Comparison of ENCODE assay signal across 12 cellular contexts in the genomic region with DNA sequence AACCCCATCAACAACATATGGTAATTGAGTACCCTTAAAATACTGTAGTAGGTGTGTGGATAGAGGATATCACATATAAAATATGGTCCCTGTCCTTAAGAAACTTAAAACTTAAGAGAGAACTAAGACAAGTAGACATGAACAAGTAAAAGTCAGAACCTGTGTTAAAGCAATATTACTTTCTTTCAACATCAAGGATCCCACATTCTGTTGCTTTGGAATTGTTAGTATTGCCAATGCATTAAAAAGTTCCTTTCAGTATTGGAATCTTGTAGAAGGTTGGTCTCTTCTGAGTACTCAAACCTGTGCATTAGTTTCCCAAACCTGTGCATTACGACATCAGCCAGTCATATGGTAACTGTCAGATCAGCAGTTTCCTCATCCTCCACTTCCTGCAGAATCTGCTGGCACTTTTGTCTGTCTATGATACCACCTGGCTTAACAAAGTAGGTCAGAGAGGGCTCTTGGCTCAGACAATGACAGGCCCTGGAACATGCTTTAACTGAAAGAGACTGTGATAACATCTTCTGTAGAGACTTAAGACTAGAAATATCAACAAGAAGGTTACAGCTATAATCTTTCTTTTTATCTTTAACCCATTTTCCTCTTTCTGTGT. TPM values are rescaled to one million over a fixed set of nuclear protein-coding genes. Genes with fewer than 3 reads are reported as not detected.
DNase-seq lines count a peak whose midpoint lies in the region; ATAC-seq and TF ChIP-seq lines count a peak whose summit lies in the region.
"Had no signal": no experiment of that assay in that cellular context is flagged by ENCODE, and none has a peak within 500 bp of the region (broad histone marks: within the 10 kb centered on the region; RNA-seq: fewer than 3 reads in every experiment).

No MANE protein-coding gene starts in this region.

- intact Hi-C loops in activated T-helper 2 cell treated with anti-CD3 and anti-CD28 coated beads, Interferon-gamma antibody, Interleukin-2, Interleukin-4, amounts not matched to agents 10 μg/mL and 5 μg/mL and 100 μg/mL, durations not matched to agents 14 hours and 24 hours and 36 hours (cut with micrococcal nuclease): no loop called here
- intact Hi-C loops in naive thymus-derived CD4-positive, alpha-beta T cell (cut with micrococcal nuclease): no loop called here
- intact Hi-C loops in heart left ventricle (cut with DNase I): loop anchor here in 1 of 10 donors (5.0 kb wide), 1 partner anchor 58 kb away; the partner anchor contains the start of gene CCDC71L

- peak; percentile 64 for ATAC-seq in naive thymus-derived CD4-positive, alpha-beta T cell
- ATAC-seq in HG03520 (IDR thresholded peaks at IDR 0.05; ENCODE audit: unreplicated experiment) (no peak), heart left ventricle (no peak)

- no peaks in the 10 kb centered on the region for H3K27me3 Mint-ChIP-seq in activated T-helper 2 cell treated with anti-CD3 and anti-CD28 coated beads, Interferon-gamma antibody, Interleukin-2, Interleukin-4, amounts not matched to agents 10 μg/mL and 5 μg/mL and 100 μg/mL, durations not matched to agents 14 hours and 24 hours and 36 hours (ENCODE audit: low read depth)
- peaks cover 0 to 4% (median 0%) of the 10 kb centered on the region in 5 donors for H3K27me3 Mint-ChIP-seq in naive thymus-derived CD4-positive, alpha-beta T cell
- H3K27me3 Mint-ChIP-seq: progenitor cell of endocrine pancreas had no signal

- H3K27me3 ChIP-seq in MM.1S (replicated peaks; ENCODE audit: insufficient read depth, low read length) (no peaks in the 10 kb centered on the region), heart left ventricle (no peaks in the 10 kb centered on the region)
- no peaks in the 10 kb centered on the region for H3K27me3 ChIP-seq in naive thymus-derived CD4-positive, alpha-beta T cell (ENCODE audit: control insufficient read depth in 2 of 2, insufficient read depth in 2 of 2, low read length in 2 of 2)

- no peaks in the 10 kb centered on the region for H4K20me1 ChIP-seq in MM.1S (ENCODE audit: insufficient read depth, low read length)

- CTCF ChIA-PET in naive thymus-derived CD4-positive, alpha-beta T cell (lab: Charles Lee): no interaction called here

- POLR2A ChIA-PET in naive thymus-derived CD4-positive, alpha-beta T cell (lab: Charles Lee): no interaction called here

- no peak for TF ChIP-seq POLR2A in heart left ventricle (IDR thresholded peaks at IDR 0.05)

- WGBS in heart left ventricle, 4 donors: 56 to 85% (median 78%) methylated on average over 1 of the region's 1 CpG

- H3K9me3 ChIP-seq in MM.1S (replicated peaks; ENCODE audit: insufficient read depth, low read length): no peaks in the 10 kb centered on the region
- H3K9me3 ChIP-seq in naive thymus-derived CD4-positive, alpha-beta T cell (ENCODE audit: control insufficient read depth in 2 of 3, low read length in 3 of 3): no peaks in the 10 kb centered on the region
- no peaks in the 10 kb centered on the region for H3K9me3 ChIP-seq in heart left ventricle

- H3K27ac ChIP-seq in MM.1S (ENCODE audit: low read length) (peak overlapping the region; percentile 46; the same call in 1 of the 2 replicates), heart left ventricle (no peak overlapping the region)
- H3K27ac ChIP-seq in naive thymus-derived CD4-positive, alpha-beta T cell (ENCODE audit: low read depth, low read length): no peak overlapping the region
- H3K27ac ChIP-seq: WERI-Rb-1 had no signal

- H3K27ac Mint-ChIP-seq in activated T-helper 2 cell treated with anti-CD3 and anti-CD28 coated beads, Interferon-gamma antibody, Interleukin-2, Interleukin-4, amounts not matched to agents 10 μg/mL and 5 μg/mL and 100 μg/mL, durations not matched to agents 14 hours and 24 hours and 36 hours: no peak overlapping the region
- H3K27ac Mint-ChIP-seq in naive thymus-derived CD4-positive, alpha-beta T cell: no peak overlapping the region
- H3K27ac Mint-ChIP-seq: progenitor cell of endocrine pancreas had no signal

- H3K4me3 ChIP-seq in MM.1S (ENCODE audit: low read length) (no peak overlapping the region), heart left ventricle (no peak overlapping the region)
- H3K4me3 ChIP-seq in naive thymus-derived CD4-positive, alpha-beta T cell (ENCODE audit: low read length): no peak overlapping the region

- H3K4me3 Mint-ChIP-seq in activated T-helper 2 cell treated with anti-CD3 and anti-CD28 coated beads, Interferon-gamma antibody, Interleukin-2, Interleukin-4, amounts not matched to agents 10 μg/mL and 5 μg/mL and 100 μg/mL, durations not matched to agents 14 hours and 24 hours and 36 hours (ENCODE audit: low read depth): no peak overlapping the region
- no peak overlapping the region for H3K4me3 Mint-ChIP-seq in naive thymus-derived CD4-positive, alpha-beta T cell

- peaks cover 9% of the 10 kb centered on the region for H3F3A ChIP-seq in MM.1S (ENCODE audit: insufficient read depth, low read length)

- H3K4me2 ChIP-seq in MM.1S (ENCODE audit: low read depth, low read length): peak overlapping the region; percentile 10

- no peaks in the 10 kb centered on the region for H3K9me2 ChIP-seq in MM.1S (replicated peaks; ENCODE audit: insufficient read depth, low read length)

- no peak overlapping the region for H3K9ac ChIP-seq in MM.1S (ENCODE audit: low read length)

- H3K4me1 ChIP-seq in MM.1S (ENCODE audit: low read length) (peaks cover 18% of the 10 kb centered on the region), heart left ventricle (no peaks in the 10 kb centered on the region)
- no peaks in the 10 kb centered on the region for H3K4me1 ChIP-seq in naive thymus-derived CD4-positive, alpha-beta T cell (ENCODE audit: control insufficient read depth in 2 of 2, insufficient read depth in 2 of 2, low read length in 2 of 2)

- H3K9me3 Mint-ChIP-seq in activated T-helper 2 cell treated with anti-CD3 and anti-CD28 coated beads, Interferon-gamma antibody, Interleukin-2, Interleukin-4, amounts not matched to agents 10 μg/mL and 5 μg/mL and 100 μg/mL, durations not matched to agents 14 hours and 24 hours and 36 hours: no peaks in the 10 kb centered on the region
- H3K9me3 Mint-ChIP-seq in naive thymus-derived CD4-positive, alpha-beta T cell: no peaks in the 10 kb centered on the region

- DNase-seq in activated CD4-positive, alpha-beta T cell treated with anti-CD3 and anti-CD28 coated beads for 48 hours: peak; percentile 22
- no peak for DNase-seq in activated CD4-positive, alpha-beta T cell treated with anti-CD3 and anti-CD28 coated beads, Interleukin-2, amount 50 U/mL, for 4 hours
- DNase-seq in MM.1S (peak; percentile 89), heart left ventricle (no peak), NCI-H1092 (lab: John Stamatoyannopoulos, UW) (no peak)
- DNase-seq in activated T-helper 2 cell treated with anti-CD3 and anti-CD28 coated beads, Interferon-gamma antibody, Interleukin-2, Interleukin-4, amounts not matched to agents 10 μg/mL and 5 μg/mL and 100 μg/mL, durations not matched to agents 14 hours and 24 hours and 36 hours (ENCODE audit: low spot score): peak; percentile 28
- peak in 1 of 9 donors; percentile 16 for DNase-seq in naive thymus-derived CD4-positive, alpha-beta T cell
- DNase-seq: foreskin fibroblast, SHP77, WERI-Rb-1 had no signal

- H3K36me3 ChIP-seq in MM.1S (replicated peaks; ENCODE audit: insufficient read depth, low read length): no peaks in the 10 kb centered on the region
- H3K36me3 ChIP-seq in naive thymus-derived CD4-positive, alpha-beta T cell (ENCODE audit: control insufficient read depth in 2 of 3, insufficient read depth in 3 of 3, low read length in 3 of 3): no peaks in the 10 kb centered on the region
- no peaks in the 10 kb centered on the region for H3K36me3 ChIP-seq in heart left ventricle
- H3K36me3 ChIP-seq: WERI-Rb-1 had no signal

- peaks cover 9% of the 10 kb centered on the region for H3K4me1 Mint-ChIP-seq in activated T-helper 2 cell treated with anti-CD3 and anti-CD28 coated beads, Interferon-gamma antibody, Interleukin-2, Interleukin-4, amounts not matched to agents 10 μg/mL and 5 μg/mL and 100 μg/mL, durations not matched to agents 14 hours and 24 hours and 36 hours (ENCODE audit: low read depth)
- H3K4me1 Mint-ChIP-seq in naive thymus-derived CD4-positive, alpha-beta T cell: peaks cover 0 to 2% (median 0%) of the 10 kb centered on the region in 7 donors

- no peaks in the 10 kb centered on the region for H3K36me3 Mint-ChIP-seq in activated T-helper 2 cell treated with anti-CD3 and anti-CD28 coated beads, Interferon-gamma antibody, Interleukin-2, Interleukin-4, amounts not matched to agents 10 μg/mL and 5 μg/mL and 100 μg/mL, durations not matched to agents 14 hours and 24 hours and 36 hours (ENCODE audit: low read depth)
- H3K36me3 Mint-ChIP-seq in naive thymus-derived CD4-positive, alpha-beta T cell: no peaks in the 10 kb centered on the region

- TF ChIP-seq CTCF in MM.1S (IDR thresholded peaks at IDR 0.05; ENCODE audit: low read length) (no peak), heart left ventricle (IDR thresholded peaks at IDR 0.05) (no peak)

- peak overlapping the region; percentile 9; the same call in 1 of the 2 replicates for H2AFZ ChIP-seq in MM.1S (ENCODE audit: low read length)

- H3K79me2 ChIP-seq in MM.1S (ENCODE audit: low read length): no peaks in the 10 kb centered on the region

RNA-seq across cellular contexts. Expression of gene CCDC71L, which starts 56.5 kb away (rescaled TPM):
- total RNA-seq in activated T-helper 2 cell treated with anti-CD3 and anti-CD28 coated beads, Interferon-gamma antibody, Interleukin-2, Interleukin-4, amounts not matched to agents 10 μg/mL and 5 μg/mL and 100 μg/mL, durations not matched to agents 14 hours and 24 hours and 36 hours: 17.4 and 18.4 TPM in 2 replicates
- 10 to 100 TPM; 10.4 to 14.6 (median 14.1) TPM for total RNA-seq in naive thymus-derived CD4-positive, alpha-beta T cell
- 1 to 10 TPM; 2.5 to 3.0 TPM for polyA plus RNA-seq in naive thymus-derived CD4-positive, alpha-beta T cell
- 10 to 100 TPM in 3 of 9 donors, 1 to 10 TPM in 6; 5.3 to 16.7 (median 6.9) TPM for total RNA-seq in heart left ventricle
- polyA plus RNA-seq in heart left ventricle: 1 to 10 TPM; 3.5 to 4.1 TPM

Comparison
In these comparisons a context has a peak if more than half of its experiments do, and no peak if none do; other contexts are left out.
1. DNase-seq: peak in activated CD4-positive, alpha-beta T cell treated with anti-CD3 and anti-CD28 coated beads for 48 hours (single experiment), MM.1S (single experiment) and activated T-helper 2 cell treated with anti-CD3 and anti-CD28 coated beads, Interferon-gamma antibody, Interleukin-2, Interleukin-4, amounts not matched to agents 10 μg/mL and 5 μg/mL and 100 μg/mL, durations not matched to agents 14 hours and 24 hours and 36 hours (single experiment); none in activated CD4-positive, alpha-beta T cell treated with anti-CD3 and anti-CD28 coated beads, Interleukin-2, amount 50 U/mL, for 4 hours (0 of 2), heart left ventricle (0 of 5) and NCI-H1092 (single experiment).